In genomic region chr18:62526098-62527025, GRCh38 we compare ENCODE assay signal across 8 cellular contexts.
A peak's percentile ranks its signal among the peaks of the same experiment; 100 is the strongest.
DNase-seq lines count a peak whose midpoint lies in the region; ATAC-seq lines count a peak whose summit lies in the region.

No MANE protein-coding gene starts in this region.

- DNase-seq in NCI-H1694 treated with DMSO at 0.1 percent for 48 hours (lab: John Stamatoyannopoulos, UW), result peak; percentile 23
- no peak for DNase-seq in NCI-H1694 (lab: John Stamatoyannopoulos, UW)
- DNase-seq in NOMO-1 (lab: John Stamatoyannopoulos, UW; ENCODE audit: unreplicated experiment in 2 of 2), result peak; percentile 72 to 81
- peak; percentile 56 for DNase-seq in activated T-cell treated with anti-CD3 and anti-CD28 coated beads for 1 hour (ENCODE audit: low read depth)
- DNase-seq in epidermal melanocyte (ENCODE audit: insufficient read length, low spot score), result peak; percentile 82
- DNase-seq in midbrain (lab: John Stamatoyannopoulos, UW), result peak; percentile 77
- DNase-seq in stimulated activated CD8-positive, alpha-beta memory T cell treated with anti-CD3 and anti-CD28 coated beads, Interleukin-15, amount 100 ng/mL, for 48 hours (ENCODE audit: low read depth in 2 of 2), result peak; percentile 69 to 74

- peak; percentile 9 for ATAC-seq in HG03520 (IDR thresholded peaks at IDR 0.05; ENCODE audit: unreplicated experiment)
